9 cellular contexts compared by ENCODE assay signal in genomic region chr5:68224561-68225187, GRCh38. TPM values are rescaled to one million over a fixed set of nuclear protein-coding genes. Genes with fewer than 3 reads are reported as not detected.
DNase-seq lines count a peak whose midpoint lies in the region; FAIRE-seq and TF ChIP-seq lines count a peak whose summit lies in the region.
"Had no signal": no experiment of that assay in that cellular context is flagged by ENCODE, and none has a peak within 500 bp of the region (broad histone marks: within the 10 kb centered on the region; RNA-seq: fewer than 3 reads in every experiment).

No MANE protein-coding gene starts in this region.

- peaks cover 24% of the 10 kb centered on the region for H3K36me3 Mint-ChIP-seq in chondrocyte (ENCODE audit: low read depth)
- peaks cover 36% of the 10 kb centered on the region for H3K36me3 Mint-ChIP-seq in activated T-helper 1 cell treated with anti-CD3 and anti-CD28 coated beads, Interleukin-12 subunit alpha, Interleukin-12 subunit beta, Interleukin-2, Interleukin-4 antibody, amounts not matched to agents 30 ng/mL and 10 ng/mL and 1 ng/mL, durations not matched to agents 14 hours and 24 hours and 36 hours (ENCODE audit: low read depth)

- no peaks in the 10 kb centered on the region for H3K27me3 Mint-ChIP-seq in chondrocyte (ENCODE audit: low read depth)
- H3K27me3 Mint-ChIP-seq in activated T-helper 1 cell treated with anti-CD3 and anti-CD28 coated beads, Interleukin-12 subunit alpha, Interleukin-12 subunit beta, Interleukin-2, Interleukin-4 antibody, amounts not matched to agents 30 ng/mL and 10 ng/mL and 1 ng/mL, durations not matched to agents 14 hours and 24 hours and 36 hours (ENCODE audit: insufficient read depth) = no peaks in the 10 kb centered on the region

- FAIRE-seq in urothelium cell line (lab: Jason Lieb, UNC) = no peak

- H3K27me3 ChIP-seq in A673 (replicated peaks; ENCODE audit: insufficient read depth, low read depth, low read length, poor library complexity) (no peaks in the 10 kb centered on the region), muscle layer of duodenum (ENCODE audit: low read depth, low read length) (no peaks in the 10 kb centered on the region)

- H3K36me3 ChIP-seq in A673 (ENCODE audit: insufficient read depth, low read length, poor library complexity, severe bottlenecking) (peaks cover 35% of the 10 kb centered on the region), muscle layer of duodenum (ENCODE audit: control insufficient read depth in 1 of 2, insufficient read depth in 2 of 2, low read length in 2 of 2) (peaks cover 14 to 17% of the 10 kb centered on the region in 2 donors)

- TF ChIP-seq CTCF in A673 (conservative IDR thresholded peaks at IDR 0.05; ENCODE audit: low read depth, low read length) (no peak), chondrocyte (IDR thresholded peaks at IDR 0.05) (no peak)

- peak overlapping the region; percentile 56 for H3K27ac ChIP-seq in A673 (ENCODE audit: low read depth, low read length, poor library complexity, severe bottlenecking)
- H3K27ac ChIP-seq in muscle layer of duodenum (ENCODE audit: low read length) = peak overlapping the region; percentile 32

- intact Hi-C loops in A673 (cut with micrococcal nuclease; ENCODE audit: unreplicated experiment) = no loop called here
- intact Hi-C loops in activated T-helper 1 cell treated with anti-CD3 and anti-CD28 coated beads, Interleukin-12 subunit alpha, Interleukin-12 subunit beta, Interleukin-2, Interleukin-4 antibody, amounts not matched to agents 30 ng/mL and 10 ng/mL and 1 ng/mL, durations not matched to agents 14 hours and 24 hours and 36 hours (cut with micrococcal nuclease) = no loop called here

- POLR2A ChIA-PET in A673 (lab: Charles Lee; ENCODE audit: low non-redundant PET) = no interaction called here

- DNase-seq in A673 (ENCODE audit: low spot score) = no peak
- DNase-seq in HCEC 1CT = peak; percentile 78
- DNase-seq in chondrocyte (ENCODE audit: low spot score) = no peak
- no peak for DNase-seq in urothelium cell line (ENCODE audit: low spot score)
- no peak for DNase-seq in activated T-helper 1 cell treated with anti-CD3 and anti-CD28 coated beads, Interleukin-12 subunit alpha, Interleukin-12 subunit beta, Interleukin-2, Interleukin-4 antibody, amounts not matched to agents 30 ng/mL and 10 ng/mL and 1 ng/mL, durations not matched to agents 14 hours and 24 hours and 36 hours (ENCODE audit: low spot score)
- DNase-seq in EL = no peak
- DNase-seq in NCI-H748 (lab: John Stamatoyannopoulos, UW; ENCODE audit: unreplicated experiment) = no peak
- DNase-seq: activated CD8-positive, alpha-beta memory T cell treated with anti-CD3 and anti-CD28 coated beads, Interleukin-2, amount 50 U/mL, for 4 hours had no signal

- H3K9me3 ChIP-seq in A673 (ENCODE audit: low read depth, low read length, poor library complexity, severe bottlenecking) (peaks cover 6% of the 10 kb centered on the region), muscle layer of duodenum (ENCODE audit: control insufficient read depth in 1 of 2, low read length in 2 of 2) (no peaks in the 10 kb centered on the region)

- H3K9me3 Mint-ChIP-seq in chondrocyte (ENCODE audit: low read depth) = no peaks in the 10 kb centered on the region
- no peaks in the 10 kb centered on the region for H3K9me3 Mint-ChIP-seq in activated T-helper 1 cell treated with anti-CD3 and anti-CD28 coated beads, Interleukin-12 subunit alpha, Interleukin-12 subunit beta, Interleukin-2, Interleukin-4 antibody, amounts not matched to agents 30 ng/mL and 10 ng/mL and 1 ng/mL, durations not matched to agents 14 hours and 24 hours and 36 hours

- peak overlapping the region; percentile 18 for H3K4me3 Mint-ChIP-seq in chondrocyte (ENCODE audit: unreplicated experiment)
- no peak overlapping the region for H3K4me3 Mint-ChIP-seq in activated T-helper 1 cell treated with anti-CD3 and anti-CD28 coated beads, Interleukin-12 subunit alpha, Interleukin-12 subunit beta, Interleukin-2, Interleukin-4 antibody, amounts not matched to agents 30 ng/mL and 10 ng/mL and 1 ng/mL, durations not matched to agents 14 hours and 24 hours and 36 hours

- no TSS peak for BruUV-seq in A673 (replicated peaks; lab: Mats Ljungman, UMichigan)

- H3K4me1 ChIP-seq in A673 (ENCODE audit: insufficient read depth, low read length, poor library complexity, severe bottlenecking) = peaks cover 30% of the 10 kb centered on the region
- H3K4me1 ChIP-seq in muscle layer of duodenum (ENCODE audit: control insufficient read depth in 1 of 2, insufficient read depth in 2 of 2, low read length in 2 of 2) = peaks cover 27 to 61% of the 10 kb centered on the region in 2 donors

- H3K4me1 Mint-ChIP-seq in chondrocyte (ENCODE audit: low read depth) = peaks cover 63% of the 10 kb centered on the region
- peaks cover 60% of the 10 kb centered on the region for H3K4me1 Mint-ChIP-seq in activated T-helper 1 cell treated with anti-CD3 and anti-CD28 coated beads, Interleukin-12 subunit alpha, Interleukin-12 subunit beta, Interleukin-2, Interleukin-4 antibody, amounts not matched to agents 30 ng/mL and 10 ng/mL and 1 ng/mL, durations not matched to agents 14 hours and 24 hours and 36 hours (ENCODE audit: low read depth)

- H3K4me3 ChIP-seq in A673 (ENCODE audit: low read depth, low read length, poor library complexity, severe bottlenecking) (no peak overlapping the region), muscle layer of duodenum (ENCODE audit: low read depth in 1 of 2, low read length in 2 of 2) (no peak overlapping the region)

- peak overlapping the region; percentile 77 for H3K27ac Mint-ChIP-seq in chondrocyte (ENCODE audit: unreplicated experiment)
- H3K27ac Mint-ChIP-seq in activated T-helper 1 cell treated with anti-CD3 and anti-CD28 coated beads, Interleukin-12 subunit alpha, Interleukin-12 subunit beta, Interleukin-2, Interleukin-4 antibody, amounts not matched to agents 30 ng/mL and 10 ng/mL and 1 ng/mL, durations not matched to agents 14 hours and 24 hours and 36 hours = no peak overlapping the region

- CTCF ChIA-PET in A673 (lab: Charles Lee) = interaction anchor here (1.0 kb wide), 1 partner anchor 9 kb away, joined by 3 read pairs; the partner anchor contains the start of gene PIK3R1

RNA-seq across cellular contexts. Expression of gene PIK3R1, which starts 9.1 kb away (rescaled TPM):
- total RNA-seq in A673 (2021) (57.9 and 64.8 TPM in 2 replicates), chondrocyte (56.2 to 63.1 TPM (median 60.7 TPM) in 3 replicates)
- total RNA-seq in activated T-helper 1 cell treated with anti-CD3 and anti-CD28 coated beads, Interleukin-12 subunit alpha, Interleukin-12 subunit beta, Interleukin-2, Interleukin-4 antibody, amounts not matched to agents 30 ng/mL and 10 ng/mL and 1 ng/mL, durations not matched to agents 14 hours and 24 hours and 36 hours = 43.3 and 46.2 TPM in 2 replicates
